1 cellular context compared by ENCODE assay signal in the genomic region with DNA sequence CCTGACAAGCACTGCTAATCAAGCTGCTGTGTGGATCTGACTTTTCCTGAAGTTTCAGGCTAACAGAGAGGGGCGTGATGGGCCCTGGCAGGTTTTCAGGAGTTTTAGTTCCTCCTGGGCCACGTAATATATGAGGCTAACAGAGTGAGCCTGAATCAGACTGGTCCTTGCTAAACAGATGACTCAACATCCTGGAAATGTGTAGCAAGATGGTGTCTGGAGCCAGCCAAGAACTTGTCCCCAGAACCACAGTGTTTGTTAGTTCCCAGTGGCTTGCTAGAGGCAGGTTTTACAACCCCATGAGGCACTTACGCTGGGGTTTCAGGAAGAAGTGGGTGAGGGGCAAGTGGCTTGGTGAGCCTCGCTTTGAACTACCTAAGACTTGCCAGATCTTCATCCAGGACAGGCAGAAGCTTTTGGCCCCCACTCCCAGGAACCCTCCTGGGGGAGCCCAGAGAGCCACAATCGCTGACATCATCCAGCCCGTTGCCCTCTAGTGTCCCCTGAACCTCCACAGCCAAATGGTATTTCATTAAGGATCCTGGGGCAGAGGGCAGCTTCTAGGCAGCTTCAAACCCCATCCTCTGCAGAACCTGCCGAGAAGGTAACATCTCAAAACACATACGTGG.
TF ChIP-seq lines count a peak whose summit lies in the region.

No MANE protein-coding gene starts in this region.

TF ChIP-seq in H1, 55 proteins besides CTCF, POLR2A, EP300 and RAD21:
- TF ChIP-seq RBBP5 (IDR thresholded peaks at IDR 0.05; ENCODE audit: borderline replicate concordance, low read depth, low read length), result no peak
- TF ChIP-seq PHF8 (conservative IDR thresholded peaks at IDR 0.05; ENCODE audit: low read depth, low read length), result no peak
- no peak for TF ChIP-seq TAF1 (IDR thresholded peaks at IDR 0.05; ENCODE audit: low read depth, low read length)
- TF ChIP-seq ZNF274 (IDR thresholded peaks at IDR 0.05; ENCODE audit: borderline replicate concordance, extremely low read depth, low read length), result no peak
- TF ChIP-seq NANOG (IDR thresholded peaks at IDR 0.05; ENCODE audit: insufficient read depth, low read depth, low read length, poor library complexity, severe bottlenecking), result no peak
- TF ChIP-seq CBX5 (IDR thresholded peaks at IDR 0.05; ENCODE audit: low read depth, low read length), result no peak
- TF ChIP-seq, protein P1, sequence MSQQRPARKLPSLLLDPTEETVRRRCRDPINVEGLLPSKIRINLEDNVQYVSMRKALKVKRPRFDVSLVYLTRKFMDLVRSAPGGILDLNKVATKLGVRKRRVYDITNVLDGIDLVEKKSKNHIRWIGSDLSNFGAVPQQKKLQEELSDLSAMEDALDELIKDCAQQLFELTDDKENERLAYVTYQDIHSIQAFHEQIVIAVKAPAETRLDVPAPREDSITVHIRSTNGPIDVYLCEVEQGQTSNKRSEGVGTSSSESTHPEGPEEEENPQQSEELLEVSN (IDR thresholded peaks at IDR 0.05), result no peak
- TF ChIP-seq CHD2 (IDR thresholded peaks at IDR 0.05; ENCODE audit: low read length), result no peak
